In genomic region chr10:22677333-22677732, GRCh38 we compare ENCODE assay signal across 22 cellular contexts. TPM values are rescaled to one million over a fixed set of nuclear protein-coding genes. Genes with fewer than 3 reads are reported as not detected.
DNase-seq lines count a peak whose midpoint lies in the region; ATAC-seq lines count a peak whose summit lies in the region.
"Had no signal": no experiment of that assay in that cellular context is flagged by ENCODE, and none has a peak within 500 bp of the region (broad histone marks: within the 10 kb centered on the region; RNA-seq: fewer than 3 reads in every experiment).

No MANE protein-coding gene starts in this region.

- CTCF ChIA-PET in activated CD4-positive, alpha-beta memory T cell treated with anti-CD3 and anti-CD28 coated beads for 36 hours (lab: Charles Lee) = interaction anchor here (1.0 to 2.6 kb wide), 5 partner anchors 11 to 104 kb away, joined by 3 to 8 read pairs (median 4); no protein-coding TSS in a partner anchor
- CTCF ChIA-PET in activated CD4-positive, alpha-beta memory T cell treated with anti-CD3 and anti-CD28 coated beads, Interleukin-2, amount 10 ng/mL, durations not matched to agents 7 days and 5 days (lab: Charles Lee) = interaction anchor here (0.7 to 1.8 kb wide), 7 partner anchors 11 to 104 kb away, joined by 3 to 5 read pairs (median 4); no protein-coding TSS in a partner anchor

- intact Hi-C loops in activated CD4-positive, alpha-beta memory T cell treated with anti-CD3 and anti-CD28 coated beads for 36 hours (cut with micrococcal nuclease) = no loop called here
- intact Hi-C loops in posterior cingulate gyrus (cut with DNase I) = no loop called here

- POLR2A ChIA-PET in activated CD4-positive, alpha-beta memory T cell treated with anti-CD3 and anti-CD28 coated beads for 36 hours (lab: Charles Lee) = interaction anchor here (0.5 to 2.0 kb wide), 2 partner anchors 11 to 127 kb away, joined by 3 to 6 read pairs; no protein-coding TSS in a partner anchor
- POLR2A ChIA-PET in activated CD4-positive, alpha-beta memory T cell treated with anti-CD3 and anti-CD28 coated beads, Interleukin-2, amount 10 ng/mL, durations not matched to agents 7 days and 5 days (lab: Charles Lee) = interaction anchor here (1.3 to 3.8 kb wide), 4 partner anchors 10 to 48 kb away, joined by 5 to 37 read pairs (median 11); no protein-coding TSS in a partner anchor

- ATAC-seq in natural killer cell treated with Interleukin-12 subunit alpha and Interleukin-12 subunit beta and Interleukin-15 and Interleukin-18, amount 100 ng/mL, for 72 hours = no peak
- ATAC-seq: gastroesophageal sphincter; GM23338; Right ventricle myocardium inferior; stimulated activated naive B cell treated with anti-CD40 and anti-IgM and Interleukin-4, amounts not matched to agents 10 μg/mL and 1 μg/mL and 100 μg/mL, for 72 hours had no signal

- peak overlapping the region; percentile 75 for H3K27ac Mint-ChIP-seq in activated CD4-positive, alpha-beta memory T cell treated with anti-CD3 and anti-CD28 coated beads for 36 hours
- no peak overlapping the region for H3K27ac Mint-ChIP-seq in activated CD4-positive, alpha-beta memory T cell treated with anti-CD3 and anti-CD28 coated beads, Interleukin-2, amount 10 ng/mL, durations not matched to agents 7 days and 5 days
- peak overlapping the region; percentile 11 to 85 (median 50) for H3K27ac Mint-ChIP-seq in IgD-negative memory B cell
- H3K27ac Mint-ChIP-seq in activated naive CD8-positive, alpha-beta T cell treated with anti-CD3 and anti-CD28 coated beads for 36 hours = peak overlapping the region; percentile 93
- H3K27ac Mint-ChIP-seq in natural killer cell treated with Interleukin-12 subunit alpha and Interleukin-12 subunit beta and Interleukin-15 and Interleukin-18, amount 100 ng/mL, for 72 hours = peak overlapping the region; percentile 97 to 99
- H3K27ac Mint-ChIP-seq: stimulated activated naive B cell treated with anti-CD40 and anti-IgM and Interleukin-4, amounts not matched to agents 10 μg/mL and 1 μg/mL and 100 μg/mL, for 72 hours had no signal

- peaks cover 1% of the 10 kb centered on the region for H3K36me3 Mint-ChIP-seq in activated CD4-positive, alpha-beta memory T cell treated with anti-CD3 and anti-CD28 coated beads for 36 hours
- H3K36me3 Mint-ChIP-seq in activated CD4-positive, alpha-beta memory T cell treated with anti-CD3 and anti-CD28 coated beads, Interleukin-2, amount 10 ng/mL, durations not matched to agents 7 days and 5 days (ENCODE audit: low read depth) = peaks cover 15% of the 10 kb centered on the region
- peaks cover 8% of the 10 kb centered on the region for H3K36me3 Mint-ChIP-seq in IgD-negative memory B cell
- H3K36me3 Mint-ChIP-seq in activated naive CD8-positive, alpha-beta T cell treated with anti-CD3 and anti-CD28 coated beads for 36 hours = peaks cover 29% of the 10 kb centered on the region
- no peaks in the 10 kb centered on the region for H3K36me3 Mint-ChIP-seq in natural killer cell treated with Interleukin-12 subunit alpha and Interleukin-12 subunit beta and Interleukin-15 and Interleukin-18, amount 100 ng/mL, for 72 hours

- DNase-seq in activated CD4-positive, alpha-beta memory T cell treated with anti-CD3 and anti-CD28 coated beads for 36 hours = no peak
- no peak for DNase-seq in activated CD4-positive, alpha-beta memory T cell treated with anti-CD3 and anti-CD28 coated beads, Interleukin-2, amount 10 ng/mL, durations not matched to agents 7 days and 5 days
- no peak for DNase-seq in activated naive CD8-positive, alpha-beta T cell treated with anti-CD3 and anti-CD28 coated beads for 36 hours
- DNase-seq in natural killer cell treated with Interleukin-12 subunit alpha and Interleukin-12 subunit beta and Interleukin-15 and Interleukin-18, amount 100 ng/mL, for 72 hours (ENCODE audit: low spot score) = no peak
- DNase-seq in NCI-H1436 (lab: John Stamatoyannopoulos, UW) (no peak), posterior cingulate gyrus (no peak), islet precursor cell (no peak)
- DNase-seq: activated T-cell treated with anti-CD3 and anti-CD28 coated beads, Interleukin-2, amount 50 U/mL, for 1 hour; adrenal gland; brain microvascular endothelial cell; Karpas-422; NCI-H1092; NCI-H2029; NCI-H2227 treated with DMSO at 0.1 percent for 48 hours; NCI-H774; nucleus accumbens; stimulated activated CD4-positive, alpha-beta T cell treated with anti-CD3 and anti-CD28 coated beads, Interleukin-1b, Interleukin-23, amount 100 ng/mL, for 48 hours; stimulated activated naive B cell treated with anti-CD40 and anti-IgM and Interleukin-4, amounts not matched to agents 10 μg/mL and 1 μg/mL and 100 μg/mL, for 72 hours had no signal

- no peak overlapping the region for H3K4me3 Mint-ChIP-seq in activated CD4-positive, alpha-beta memory T cell treated with anti-CD3 and anti-CD28 coated beads for 36 hours
- no peak overlapping the region for H3K4me3 Mint-ChIP-seq in activated CD4-positive, alpha-beta memory T cell treated with anti-CD3 and anti-CD28 coated beads, Interleukin-2, amount 10 ng/mL, durations not matched to agents 7 days and 5 days
- H3K4me3 Mint-ChIP-seq in IgD-negative memory B cell = peak overlapping the region in 1 of 4 donors; percentile 59
- H3K4me3 Mint-ChIP-seq in activated naive CD8-positive, alpha-beta T cell treated with anti-CD3 and anti-CD28 coated beads for 36 hours = peak overlapping the region; percentile 61
- H3K4me3 Mint-ChIP-seq in natural killer cell treated with Interleukin-12 subunit alpha and Interleukin-12 subunit beta and Interleukin-15 and Interleukin-18, amount 100 ng/mL, for 72 hours = peak overlapping the region; percentile 31
- H3K4me3 Mint-ChIP-seq: GM23338; stimulated activated naive B cell treated with anti-CD40 and anti-IgM and Interleukin-4, amounts not matched to agents 10 μg/mL and 1 μg/mL and 100 μg/mL, for 72 hours had no signal

- peaks cover 90% of the 10 kb centered on the region for H3K4me1 Mint-ChIP-seq in activated CD4-positive, alpha-beta memory T cell treated with anti-CD3 and anti-CD28 coated beads for 36 hours (ENCODE audit: low read depth)
- peaks cover 85% of the 10 kb centered on the region for H3K4me1 Mint-ChIP-seq in activated CD4-positive, alpha-beta memory T cell treated with anti-CD3 and anti-CD28 coated beads, Interleukin-2, amount 10 ng/mL, durations not matched to agents 7 days and 5 days
- peaks cover 58 to 71% (median 68%) of the 10 kb centered on the region in 3 donors for H3K4me1 Mint-ChIP-seq in IgD-negative memory B cell
- H3K4me1 Mint-ChIP-seq in activated naive CD8-positive, alpha-beta T cell treated with anti-CD3 and anti-CD28 coated beads for 36 hours = peaks cover 85% of the 10 kb centered on the region
- H3K4me1 Mint-ChIP-seq in natural killer cell treated with Interleukin-12 subunit alpha and Interleukin-12 subunit beta and Interleukin-15 and Interleukin-18, amount 100 ng/mL, for 72 hours (ENCODE audit: low read depth in 2 of 2) = peaks cover 73 to 83% of the 10 kb centered on the region in 2 donors

- H3K9me3 Mint-ChIP-seq in activated CD4-positive, alpha-beta memory T cell treated with anti-CD3 and anti-CD28 coated beads for 36 hours = no peaks in the 10 kb centered on the region
- H3K9me3 Mint-ChIP-seq in activated CD4-positive, alpha-beta memory T cell treated with anti-CD3 and anti-CD28 coated beads, Interleukin-2, amount 10 ng/mL, durations not matched to agents 7 days and 5 days = no peaks in the 10 kb centered on the region
- H3K9me3 Mint-ChIP-seq in IgD-negative memory B cell = no peaks in the 10 kb centered on the region
- H3K9me3 Mint-ChIP-seq in activated naive CD8-positive, alpha-beta T cell treated with anti-CD3 and anti-CD28 coated beads for 36 hours = peaks cover 1% of the 10 kb centered on the region
- H3K9me3 Mint-ChIP-seq in natural killer cell treated with Interleukin-12 subunit alpha and Interleukin-12 subunit beta and Interleukin-15 and Interleukin-18, amount 100 ng/mL, for 72 hours = no peaks in the 10 kb centered on the region
- H3K9me3 Mint-ChIP-seq: GM23338; stimulated activated naive B cell treated with anti-CD40 and anti-IgM and Interleukin-4, amounts not matched to agents 10 μg/mL and 1 μg/mL and 100 μg/mL, for 72 hours had no signal

- H3K27me3 Mint-ChIP-seq in activated CD4-positive, alpha-beta memory T cell treated with anti-CD3 and anti-CD28 coated beads for 36 hours = no peaks in the 10 kb centered on the region
- H3K27me3 Mint-ChIP-seq in activated CD4-positive, alpha-beta memory T cell treated with anti-CD3 and anti-CD28 coated beads, Interleukin-2, amount 10 ng/mL, durations not matched to agents 7 days and 5 days = no peaks in the 10 kb centered on the region
- no peaks in the 10 kb centered on the region for H3K27me3 Mint-ChIP-seq in IgD-negative memory B cell
- no peaks in the 10 kb centered on the region for H3K27me3 Mint-ChIP-seq in activated naive CD8-positive, alpha-beta T cell treated with anti-CD3 and anti-CD28 coated beads for 36 hours
- H3K27me3 Mint-ChIP-seq in natural killer cell treated with Interleukin-12 subunit alpha and Interleukin-12 subunit beta and Interleukin-15 and Interleukin-18, amount 100 ng/mL, for 72 hours = no peaks in the 10 kb centered on the region
- H3K27me3 Mint-ChIP-seq: stimulated activated naive B cell treated with anti-CD40 and anti-IgM and Interleukin-4, amounts not matched to agents 10 μg/mL and 1 μg/mL and 100 μg/mL, for 72 hours had no signal

RNA-seq across cellular contexts. Expression of gene PIP4K2A, which starts 37.0 kb away (rescaled TPM):
- total RNA-seq in activated CD4-positive, alpha-beta memory T cell treated with anti-CD3 and anti-CD28 coated beads for 36 hours = 100 to 1,000 TPM; 107 to 108 TPM
- total RNA-seq in activated CD4-positive, alpha-beta memory T cell treated with anti-CD3 and anti-CD28 coated beads, Interleukin-2, amount 10 ng/mL, durations not matched to agents 7 days and 5 days = 100 to 1,000 TPM; 126 to 137 TPM
- 43.2 TPM for polyA plus RNA-seq in IgD-negative memory B cell
- 100 to 1,000 TPM; 111 to 118 TPM for total RNA-seq in activated naive CD8-positive, alpha-beta T cell treated with anti-CD3 and anti-CD28 coated beads for 36 hours
- total RNA-seq in natural killer cell treated with Interleukin-12 subunit alpha and Interleukin-12 subunit beta and Interleukin-15 and Interleukin-18, amount 100 ng/mL, for 72 hours = 100 to 1,000 TPM; 149 to 152 TPM

Comparison
In these comparisons a context has a peak if more than half of its experiments do, and no peak if none do; other contexts are left out.
1. H3K4me3 Mint-ChIP-seq: peak in activated naive CD8-positive, alpha-beta T cell treated with anti-CD3 and anti-CD28 coated beads for 36 hours (single experiment) and natural killer cell treated with Interleukin-12 subunit alpha and Interleukin-12 subunit beta and Interleukin-15 and Interleukin-18, amount 100 ng/mL, for 72 hours (single experiment); none in activated CD4-positive, alpha-beta memory T cell treated with anti-CD3 and anti-CD28 coated beads for 36 hours (single experiment) and activated CD4-positive, alpha-beta memory T cell treated with anti-CD3 and anti-CD28 coated beads, Interleukin-2, amount 10 ng/mL, durations not matched to agents 7 days and 5 days (single experiment).